ENCODE assay signal across 19 cellular contexts in genomic region chr6:88975369-88975768, GRCh38. TPM values are rescaled to one million over a fixed set of nuclear protein-coding genes. Genes with fewer than 3 reads are reported as not detected.
DNase-seq lines count a peak whose midpoint lies in the region; ATAC-seq, FAIRE-seq and TF ChIP-seq lines count a peak whose summit lies in the region.
"Had no signal": no experiment of that assay in that cellular context is flagged by ENCODE, and none has a peak within 500 bp of the region (broad histone marks: within the 10 kb centered on the region; RNA-seq: fewer than 3 reads in every experiment).

No MANE protein-coding gene starts in this region.

- peak in 1 of 2 experiments; percentile 19; a peak in 1 of 4 replicates for TF ChIP-seq RAD21 in H1 (IDR thresholded peaks at IDR 0.05 in 1 of 2, conservative IDR thresholded peaks at IDR 0.05 in 1 of 2; ENCODE audit: low read depth in 2 of 2, low read length in 2 of 2)

- H3K36me3 ChIP-seq in GM23338 (ENCODE audit: insufficient read depth) (no peaks in the 10 kb centered on the region), H1 (ENCODE audit: control insufficient read depth in 2 of 4, insufficient read depth in 4 of 4, low read length in 3 of 4) (no peaks in the 10 kb centered on the region)
- H3K36me3 ChIP-seq: MG63 had no signal

- H2BK120ac ChIP-seq in H1 (replicated peaks; ENCODE audit: low read depth, low read length), result no peak overlapping the region

- H3K4me1 ChIP-seq in GM23338 (ENCODE audit: insufficient read depth) (peaks cover 13% of the 10 kb centered on the region; the same call in 1 of the 2 replicates), H1 (replicated peaks in 1 of 4; ENCODE audit: control insufficient read depth in 3 of 4, insufficient read depth in 4 of 4, low read length in 3 of 4) (peaks cover 4 to 13% (median 6%) of the 10 kb centered on the region in 4 experiments)

- H3K4me1 Mint-ChIP-seq in GM23338 (peaks cover 23% of the 10 kb centered on the region), endothelial cell (ENCODE audit: unreplicated experiment) (peaks cover 12% of the 10 kb centered on the region)
- H3K4me1 Mint-ChIP-seq: B cell; CD4-positive, CD25-positive, alpha-beta regulatory T cell had no signal

- H3K9me3 Mint-ChIP-seq in GM23338 (no peaks in the 10 kb centered on the region), endothelial cell (ENCODE audit: unreplicated experiment) (no peaks in the 10 kb centered on the region)
- H3K9me3 Mint-ChIP-seq: CD4-positive, CD25-positive, alpha-beta regulatory T cell had no signal

- H3K27ac ChIP-seq in GM23338 (ENCODE audit: low read depth) (no peak overlapping the region), H1 (ENCODE audit: low read depth, low read length) (no peak overlapping the region)
- H3K27ac ChIP-seq: RWPE1 had no signal

- POLR2A ChIA-PET in H1 (lab: Charles Lee; ENCODE audit: partially characterized antibody), result no interaction called here

- H2BK5ac ChIP-seq in H1 (ENCODE audit: low read depth, low read length), result no peak overlapping the region

- no peak; the same call in 2 of the 3 replicates for ATAC-seq in GM23338
- no peak for ATAC-seq in GM18502 (IDR thresholded peaks at IDR 0.05; ENCODE audit: poor library complexity, unreplicated experiment)

- no peak overlapping the region for H2BK12ac ChIP-seq in H1 (ENCODE audit: low read depth, low read length)

- CTCF ChIA-PET in H1 (lab: Charles Lee; ENCODE audit: partially characterized antibody), result interaction anchor here (0.6 to 1.2 kb wide), 4 partner anchors 9 to 397 kb away, joined by 3 to 5 read pairs (median 4); no protein-coding TSS in a partner anchor

- FAIRE-seq in H1 (lab: Jason Lieb, UNC), result no peak

- H3K27ac Mint-ChIP-seq in GM23338 (no peak overlapping the region), endothelial cell (ENCODE audit: unreplicated experiment) (no peak overlapping the region)
- H3K27ac Mint-ChIP-seq: B cell; CD4-positive, CD25-positive, alpha-beta regulatory T cell had no signal

- H3K36me3 Mint-ChIP-seq in GM23338 (ENCODE audit: low read depth), result no peaks in the 10 kb centered on the region
- no peaks in the 10 kb centered on the region for H3K36me3 Mint-ChIP-seq in endothelial cell (ENCODE audit: low read depth, unreplicated experiment)
- H3K36me3 Mint-ChIP-seq: CD4-positive, CD25-positive, alpha-beta regulatory T cell had no signal

- WGBS in H1 (ENCODE audit: extremely low coverage in 1 of 2, insufficient coverage in 1 of 2, insufficient read length in 1 of 2, insufficient replicate concordance in 2 of 2, low coverage in 1 of 2, low lambda C conversion rate in 2 of 2, missing lambda C conversion rate in 1 of 2), 2 experiments, result 42% methylated on average over 3 of the region's 3 CpGs; no CpG with 5 or more reads in 1 of the 2 experiments

- H3K79me2 ChIP-seq in GM23338 (replicated peaks; ENCODE audit: insufficient read depth), result no peaks in the 10 kb centered on the region
- no peaks in the 10 kb centered on the region for H3K79me2 ChIP-seq in H1 (ENCODE audit: control insufficient read depth in 1 of 2, insufficient read depth in 2 of 2, low read length in 2 of 2)

- H2AK5ac ChIP-seq in H1 (ENCODE audit: low read depth, low read length), result no peak overlapping the region

- H3K9me2 ChIP-seq in GM23338 (ENCODE audit: insufficient read depth), result no peaks in the 10 kb centered on the region

- no peak overlapping the region for H3K56ac ChIP-seq in H1 (replicated peaks; ENCODE audit: insufficient read length, low read depth, low read length)

- H3K4me3 ChIP-seq in AG09309 (ENCODE audit: control insufficient read depth, low read depth, low read length), result no peak overlapping the region
- no peak overlapping the region for H3K4me3 ChIP-seq in GM23338
- no peak overlapping the region for H3K4me3 ChIP-seq in H1 (ENCODE audit: extremely low read depth in 1 of 4, insufficient read depth in 2 of 4, low read depth in 3 of 4, low read length in 4 of 4)
- H3K4me3 ChIP-seq: MG63 had no signal

- no peak overlapping the region for H4K5ac ChIP-seq in H1 (ENCODE audit: insufficient read length, low read depth, low read length)

- no peak overlapping the region for H2BK20ac ChIP-seq in H1 (ENCODE audit: low read length)

- no peak overlapping the region for H3K23ac ChIP-seq in H1 (ENCODE audit: insufficient read length)

- H3K23me2 ChIP-seq in H1 (ENCODE audit: low read depth, low read length), result no peaks in the 10 kb centered on the region

- TF ChIP-seq CTCF in AG09309 (IDR thresholded peaks at IDR 0.05; ENCODE audit: control insufficient read depth, insufficient read depth, low read depth, low read length, missing control alignments), result peak; percentile 12
- TF ChIP-seq CTCF in GM23338 (conservative IDR thresholded peaks at IDR 0.05; ENCODE audit: low read depth in 2 of 2), result peak in 1 of 2 experiments; percentile 38; a peak in 2 of 4 replicates
- peak in 1 of 3 experiments; percentile 17; a peak in 1 of 4 replicates for TF ChIP-seq CTCF in H1 (IDR thresholded peaks at IDR 0.05; ENCODE audit: control extremely low read depth in 1 of 3, insufficient read depth in 1 of 3, low read depth in 1 of 3, low read length in 3 of 3)
- no peak for TF ChIP-seq CTCF in endothelial cell (IDR thresholded peaks at IDR 0.05; ENCODE audit: unreplicated experiment)

- TF ChIP-seq POLR2A in H1 (IDR thresholded peaks at IDR 0.05; ENCODE audit: control extremely low read depth in 1 of 2, low read depth in 2 of 2, low read length in 2 of 2), result no peak

- no peak for DNase-seq in AG09309 (ENCODE audit: low read depth)
- peak; percentile 38 for DNase-seq in GM23338 (ENCODE audit: low spot score)
- peak; percentile 50 for DNase-seq in NCI-H69 (lab: John Stamatoyannopoulos, UW)
- DNase-seq in H1 (ENCODE audit: low read depth in 1 of 2, low spot score in 2 of 2), result no peak
- DNase-seq in dermis blood vessel endothelial cell, result no peak
- DNase-seq in NOMO-1 treated with DMSO at 0.1 percent for 48 hours (lab: John Stamatoyannopoulos, UW; ENCODE audit: unreplicated experiment), result no peak
- DNase-seq in endothelial cell (ENCODE audit: low spot score), result no peak
- DNase-seq: Caco-2; CD4-positive, CD25-positive, alpha-beta regulatory T cell; EL; MG63; NCI-H1105 treated with DMSO at 0.1 percent for 48 hours; NCI-H187 treated with DMSO at 0.1 percent for 48 hours; NCI-H2171; NCI-H446; NCI-H748 treated with DMSO at 0.1 percent for 48 hours had no signal

- H3K18ac ChIP-seq in H1 (ENCODE audit: extremely low read depth, low read length), result no peak overlapping the region

- no peaks in the 10 kb centered on the region for H3F3A ChIP-seq in GM23338 (replicated peaks; ENCODE audit: low read depth)

- H3K9me3 ChIP-seq in H1 (ENCODE audit: insufficient read depth in 2 of 2, low read depth in 1 of 2, low read length in 1 of 2), result no peaks in the 10 kb centered on the region
- H3K9me3 ChIP-seq: MG63 had no signal

- H2BK15ac ChIP-seq in H1 (ENCODE audit: low read length), result no peak overlapping the region

- no peak overlapping the region for H3K4me3 Mint-ChIP-seq in GM23338
- no peak overlapping the region for H3K4me3 Mint-ChIP-seq in endothelial cell (ENCODE audit: unreplicated experiment)
- H3K4me3 Mint-ChIP-seq: B cell; CD4-positive, CD25-positive, alpha-beta regulatory T cell had no signal

- H3K27me3 ChIP-seq in GM23338 (ENCODE audit: insufficient read depth) (peaks cover 94% of the 10 kb centered on the region), H1 (replicated peaks in 1 of 4; ENCODE audit: control insufficient read depth in 3 of 4, extremely low read depth in 1 of 4, insufficient read depth in 3 of 4, low read length in 3 of 4) (peaks cover 40 to 65% (median 60%) of the 10 kb centered on the region in 4 experiments)
- H3K27me3 ChIP-seq: MG63 had no signal

- H3K4ac ChIP-seq in H1 (replicated peaks; ENCODE audit: insufficient read length, low read depth, low read length), result no peak overlapping the region

- no peak overlapping the region for H3K9ac ChIP-seq in H1 (replicated peaks in 1 of 4; ENCODE audit: extremely low read depth in 1 of 4, low read depth in 3 of 4, low read length in 3 of 4)

- H4K20me1 ChIP-seq in GM23338 (replicated peaks; ENCODE audit: insufficient read depth) (peaks cover 17% of the 10 kb centered on the region), H1 (replicated peaks in 1 of 2; ENCODE audit: control insufficient read depth in 1 of 2, insufficient read depth in 2 of 2, low read length in 2 of 2) (peaks cover 0 to 7% of the 10 kb centered on the region in 2 experiments)

- H3K27me3 Mint-ChIP-seq in GM23338 (ENCODE audit: insufficient read depth, low read depth, poor library complexity) (peaks cover 72% of the 10 kb centered on the region), endothelial cell (ENCODE audit: unreplicated experiment) (peaks cover 15% of the 10 kb centered on the region)

- no peak overlapping the region for H3K14ac ChIP-seq in H1 (ENCODE audit: insufficient read length)

- H2AFZ ChIP-seq in GM23338 (no peak overlapping the region), H1 (ENCODE audit: low read length) (no peak overlapping the region)

- no peak for TF ChIP-seq EP300 in H1 (IDR thresholded peaks at IDR 0.05; ENCODE audit: borderline replicate concordance in 1 of 2, low read depth in 2 of 2, low read length in 2 of 2)

- no peak overlapping the region for H4K8ac ChIP-seq in H1 (ENCODE audit: extremely low read depth, insufficient read depth, low read length)

- no peak overlapping the region for H4K91ac ChIP-seq in H1 (replicated peaks; ENCODE audit: insufficient read length, low read length)

- no peaks in the 10 kb centered on the region for H3K79me1 ChIP-seq in H1 (ENCODE audit: low read depth, low read length)

- H3K4me2 ChIP-seq in GM23338, result no peak overlapping the region
- no peak overlapping the region for H3K4me2 ChIP-seq in H1 (ENCODE audit: insufficient read depth in 1 of 2, low read depth in 2 of 2, low read length in 2 of 2)

TF ChIP-seq in H1, 55 proteins besides CTCF, POLR2A, EP300 and RAD21 (continues in another document):
- TF ChIP-seq TCF12 (IDR thresholded peaks at IDR 0.05; ENCODE audit: low read depth, low read length) (no peak), SP1 (IDR thresholded peaks at IDR 0.05; ENCODE audit: low read depth, low read length) (no peak), ZNF274 (IDR thresholded peaks at IDR 0.05; ENCODE audit: borderline replicate concordance, extremely low read depth, low read length) (no peak)

RNA-seq across cellular contexts. Expression of gene RNGTT, which starts 12.0 kb away (rescaled TPM):
- total RNA-seq in GM23338 (2014; rRNA removed; shearing (Covaris generic)), result 29.2 and 30.7 TPM in 2 replicates
- polyA plus RNA-seq in GM23338 (2016; fragmentation: Nextera tagmentation; extraction: Ambion mirVana) (10.8 and 11.2 TPM in 2 replicates), H1 (2011; rRNA removed) (2.6 and 3.6 TPM in 2 replicates)
- 18.7 and 21.2 TPM in 2 replicates for total RNA-seq in H1 (2021; fragmentation: NEBNext Ultra II Directional; extraction: Animal tissue kit (Norgen Biotek cat#: 25700))
- 6.2 TPM for polyA plus RNA-seq in H1 (2011; cell fraction: cytosol; rRNA removed)
- 3.5 TPM for polyA plus RNA-seq in H1 (2011; cell fraction: nucleus; rRNA removed)
- polyA plus RNA-seq in H1 (2012, experiment 1 of 2), result 8.4 to 13.3 TPM (median 10.1 TPM) in 4 replicates
- polyA plus RNA-seq in H1 (2012, experiment 2 of 2), result 1.1 TPM
- 9.0 TPM for polyA plus RNA-seq in H1 (2013, experiment 1 of 2)
- 9.7 TPM for polyA plus RNA-seq in H1 (2013, experiment 2 of 2)
- 8.6 and 12.4 TPM in 2 replicates for polyA minus RNA-seq in H1 (2011; rRNA and poly(A)+ RNA removed)
- 9.0 TPM for polyA minus RNA-seq in H1 (2011; cell fraction: cytosol; rRNA and poly(A)+ RNA removed)
- polyA minus RNA-seq in H1 (2011; cell fraction: nucleus; rRNA and poly(A)+ RNA removed), result 22.1 TPM
- total RNA-seq in dermis blood vessel endothelial cell (19.7 and 21.9 TPM in 2 replicates), endothelial cell (ENCODE audit: unreplicated experiment) (14.6 TPM)

Comparison
In these comparisons a context has a peak if more than half of its experiments do, and no peak if none do; other contexts are left out.
1. DNase-seq: peak in GM23338 (single experiment) and NCI-H69 (single experiment); none in AG09309 (single experiment), H1 (0 of 2), dermis blood vessel endothelial cell (single experiment), NOMO-1 treated with DMSO at 0.1 percent for 48 hours (single experiment) and endothelial cell (single experiment).